In the genomic region with DNA sequence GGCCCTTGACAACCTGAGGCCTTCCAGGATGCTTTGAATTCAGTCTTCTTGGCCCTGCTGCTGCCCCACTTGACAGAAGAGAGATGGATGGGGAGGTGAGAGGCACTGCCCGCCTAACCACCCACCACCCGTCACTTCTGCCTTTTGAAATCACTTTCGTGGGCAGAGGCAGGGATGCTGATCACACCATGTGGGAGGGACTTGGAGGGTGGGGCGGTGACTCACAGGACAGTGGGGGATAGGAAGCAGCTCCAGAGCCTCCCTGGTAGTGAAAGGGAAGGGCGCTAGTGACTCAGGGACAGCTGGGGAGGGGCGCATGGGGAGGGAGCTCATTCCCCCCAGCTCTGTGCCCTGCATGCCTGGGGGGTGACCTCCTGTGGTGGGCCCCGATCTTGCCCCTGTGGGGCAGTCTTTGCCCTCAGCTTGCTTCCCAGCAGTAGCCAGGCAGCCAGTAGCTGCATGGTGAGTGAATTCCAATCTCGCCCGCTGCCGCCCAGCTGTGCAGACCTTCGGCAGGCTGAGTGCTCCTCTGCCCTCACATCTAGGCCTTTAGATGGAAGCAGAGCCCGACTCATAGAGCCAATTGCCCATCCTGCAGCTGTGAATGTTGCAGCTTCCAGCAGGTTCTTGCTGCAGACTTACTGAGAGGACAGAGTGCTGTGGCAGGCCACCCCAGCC, we compare ENCODE assay signal across 9 cellular contexts. TPM values are rescaled to one million over a fixed set of nuclear protein-coding genes. Genes with fewer than 3 reads are reported as not detected.
DNase-seq lines count a peak whose midpoint lies in the region; ATAC-seq and TF ChIP-seq lines count a peak whose summit lies in the region.
"Not testable (repeated sequence)": the region's sequence is repeated elsewhere in the genome, so short reads cannot be mapped to it uniquely, and the experiment has no call there.
"Had no signal": no experiment of that assay in that cellular context is flagged by ENCODE, and none has a peak within 500 bp of the region (broad histone marks: within the 10 kb centered on the region; RNA-seq: fewer than 3 reads in every experiment).

No MANE protein-coding gene starts in this region.

- H3K27me3 ChIP-seq in CD4-positive, alpha-beta T cell (ENCODE audit: control insufficient read depth, insufficient read depth, low read length); RWPE2 (ENCODE audit: insufficient read depth, poor library complexity, severe bottlenecking); heart left ventricle; naive thymus-derived CD4-positive, alpha-beta T cell (ENCODE audit: control insufficient read depth in 2 of 2, insufficient read depth in 2 of 2, low read length in 2 of 2): not testable (repeated sequence)

- not testable (repeated sequence) for H3K4me1 Mint-ChIP-seq in CD4-positive, alpha-beta T cell (ENCODE audit: low read depth); activated T-helper 17 cell treated with anti-CD3 and anti-CD28 coated beads, Interleukin-2, amount 50 U/mL, for 72 hours; naive thymus-derived CD4-positive, alpha-beta T cell

- not testable (repeated sequence) for H3K4me3 Mint-ChIP-seq in CD4-positive, alpha-beta T cell; activated T-helper 17 cell treated with anti-CD3 and anti-CD28 coated beads, Interleukin-2, amount 50 U/mL, for 72 hours; naive thymus-derived CD4-positive, alpha-beta T cell

- H3K4me1 ChIP-seq in RWPE2 (ENCODE audit: insufficient read depth, poor library complexity, severe bottlenecking); heart left ventricle; naive thymus-derived CD4-positive, alpha-beta T cell (ENCODE audit: control insufficient read depth in 2 of 2, insufficient read depth in 2 of 2, low read length in 2 of 2): not testable (repeated sequence)

- peak; percentile 55 for ATAC-seq in CD4-positive, alpha-beta T cell (ENCODE audit: poor library complexity)
- ATAC-seq in RWPE2 (ENCODE audit: low read depth) (peak; percentile 99), heart left ventricle (peak in 3 of 4 donors; percentile 56 to 77 (median 69))
- ATAC-seq in activated T-helper 17 cell treated with anti-CD3 and anti-CD28 coated beads, Interleukin-2, amount 50 U/mL, for 72 hours (replicated peaks) = peak; percentile 96
- peak; percentile 85 for ATAC-seq in naive thymus-derived CD4-positive, alpha-beta T cell

- not testable (repeated sequence) for H3K27me3 Mint-ChIP-seq in CD4-positive, alpha-beta T cell; activated T-helper 17 cell treated with anti-CD3 and anti-CD28 coated beads, Interleukin-2, amount 50 U/mL, for 72 hours; naive thymus-derived CD4-positive, alpha-beta T cell

- H3K9me3 ChIP-seq in CD4-positive, alpha-beta T cell (ENCODE audit: control insufficient read depth, low read length); RWPE2 (ENCODE audit: severe bottlenecking); heart left ventricle; naive thymus-derived CD4-positive, alpha-beta T cell (ENCODE audit: control insufficient read depth in 2 of 3, low read length in 3 of 3): not testable (repeated sequence)

- 62 to 83% (median 78%) methylated on average over 3 to 5 of the region's 12 CpGs for WGBS in heart left ventricle, 4 donors

- H3K36me3 ChIP-seq in RWPE2 (ENCODE audit: low read depth); heart left ventricle; naive thymus-derived CD4-positive, alpha-beta T cell (ENCODE audit: control insufficient read depth in 2 of 3, insufficient read depth in 3 of 3, low read length in 3 of 3): not testable (repeated sequence)

- POLR2A ChIA-PET in CD4-positive, alpha-beta T cell (lab: Charles Lee); naive thymus-derived CD4-positive, alpha-beta T cell (lab: Charles Lee): not testable (repeated sequence)

- H3K4me3 ChIP-seq in RWPE2 (ENCODE audit: severe bottlenecking); choroid plexus epithelial cell (ENCODE audit: low read depth, low read length); heart left ventricle; naive thymus-derived CD4-positive, alpha-beta T cell (ENCODE audit: low read length): not testable (repeated sequence)

- not testable (repeated sequence) for TF ChIP-seq CTCF in CD4-positive, alpha-beta T cell (IDR thresholded peaks at IDR 0.05); RWPE2 (IDR thresholded peaks at IDR 0.05; ENCODE audit: poor library complexity, severe bottlenecking); choroid plexus epithelial cell (conservative IDR thresholded peaks at IDR 0.05; ENCODE audit: low read depth, low read length); heart left ventricle (IDR thresholded peaks at IDR 0.05)

- not testable (repeated sequence) for DNase-seq in CD4-positive, alpha-beta T cell; RWPE2 (ENCODE audit: low spot score); heart left ventricle; naive thymus-derived CD4-positive, alpha-beta T cell
- DNase-seq in HT1080 (ENCODE audit: low read depth) (peak; percentile 57), choroid plexus epithelial cell (ENCODE audit: low read depth) (peak; percentile 67)
- DNase-seq in stimulated activated CD4-positive, alpha-beta T cell treated with anti-CD3 and anti-CD28 coated beads, Interleukin-15, amount 100 ng/mL, for 24 hours = peak; percentile 3

- not testable (repeated sequence) for H3K36me3 Mint-ChIP-seq in CD4-positive, alpha-beta T cell (ENCODE audit: low read depth); activated T-helper 17 cell treated with anti-CD3 and anti-CD28 coated beads, Interleukin-2, amount 50 U/mL, for 72 hours (ENCODE audit: low read depth); naive thymus-derived CD4-positive, alpha-beta T cell

- intact Hi-C loops in CD4-positive, alpha-beta T cell (cut with DNase I, micrococcal nuclease); heart left ventricle (cut with DNase I); naive thymus-derived CD4-positive, alpha-beta T cell (cut with micrococcal nuclease): not testable (repeated sequence)

- H3K27ac Mint-ChIP-seq in CD4-positive, alpha-beta T cell; activated T-helper 17 cell treated with anti-CD3 and anti-CD28 coated beads, Interleukin-2, amount 50 U/mL, for 72 hours; naive thymus-derived CD4-positive, alpha-beta T cell: not testable (repeated sequence)

- CTCF ChIA-PET in CD4-positive, alpha-beta T cell (lab: Charles Lee); naive thymus-derived CD4-positive, alpha-beta T cell (lab: Charles Lee): not testable (repeated sequence)

- TF ChIP-seq POLR2A in heart left ventricle (IDR thresholded peaks at IDR 0.05) = not testable (repeated sequence)

- not testable (repeated sequence) for H3K27ac ChIP-seq in CD4-positive, alpha-beta T cell (ENCODE audit: low read depth, low read length); RWPE2 (ENCODE audit: poor library complexity, severe bottlenecking); heart left ventricle; naive thymus-derived CD4-positive, alpha-beta T cell (ENCODE audit: low read depth, low read length)

- H3K9me3 Mint-ChIP-seq in CD4-positive, alpha-beta T cell; activated T-helper 17 cell treated with anti-CD3 and anti-CD28 coated beads, Interleukin-2, amount 50 U/mL, for 72 hours; naive thymus-derived CD4-positive, alpha-beta T cell: not testable (repeated sequence)

RNA-seq across cellular contexts. Expression of a gene that starts 26.6 kb away (rescaled TPM):
- 100 to 1,000 TPM; 112 to 121 TPM for total RNA-seq in CD4-positive, alpha-beta T cell
- total RNA-seq in HT1080 (2014; rRNA removed; shearing (Covaris generic)) = 262 and 548 TPM in 2 replicates
- polyA plus RNA-seq in HT1080 (2015; cell fraction: cytosol; rRNA removed) = 248 and 350 TPM in 2 replicates
- polyA plus RNA-seq in HT1080 (2015; cell fraction: nucleus; rRNA removed) = 126 and 163 TPM in 2 replicates
- 100 to 1,000 TPM; 218 to 235 TPM for total RNA-seq in activated T-helper 17 cell treated with anti-CD3 and anti-CD28 coated beads, Interleukin-2, amount 50 U/mL, for 72 hours
- total RNA-seq in heart left ventricle = 1,000 to 10,000 TPM in 7 of 9 donors, 100 to 1,000 TPM in 2; 745 to 2,539 (median 1,214) TPM
- 1,000 to 10,000 TPM; 1,226 to 4,214 TPM for polyA plus RNA-seq in heart left ventricle
- 100 to 1,000 TPM; 111 to 213 (median 122) TPM for total RNA-seq in naive thymus-derived CD4-positive, alpha-beta T cell
- polyA plus RNA-seq in naive thymus-derived CD4-positive, alpha-beta T cell = 100 to 1,000 TPM; 225 to 385 TPM

RNA-seq across cellular contexts. Expression of a gene that starts 29.6 kb away (rescaled TPM):
- 10 to 100 TPM; 48.5 to 60.0 TPM for total RNA-seq in CD4-positive, alpha-beta T cell
- total RNA-seq in HT1080 (2014; rRNA removed; shearing (Covaris generic)) = 2.5 and 5.3 TPM in 2 replicates
- polyA plus RNA-seq in HT1080 (2015; cell fraction: cytosol; rRNA removed) = 1.2 and 1.3 TPM in 2 replicates
- polyA plus RNA-seq in HT1080 (2015; cell fraction: nucleus; rRNA removed) = 16.8 and 20.2 TPM in 2 replicates
- 10 to 100 TPM; 48.6 to 53.0 TPM for total RNA-seq in activated T-helper 17 cell treated with anti-CD3 and anti-CD28 coated beads, Interleukin-2, amount 50 U/mL, for 72 hours
- 1 to 10 TPM; 1.4 to 8.0 (median 4.1) TPM for total RNA-seq in heart left ventricle
- 1 to 10 TPM; 1.2 to 5.4 TPM for polyA plus RNA-seq in heart left ventricle
- total RNA-seq in naive thymus-derived CD4-positive, alpha-beta T cell = 10 to 100 TPM; 51.2 to 81.3 (median 70.8) TPM
- 10 to 100 TPM; 17.1 to 21.9 TPM for polyA plus RNA-seq in naive thymus-derived CD4-positive, alpha-beta T cell

RNA-seq across cellular contexts. Expression of a gene that starts 44.6 kb away (rescaled TPM):
- total RNA-seq in CD4-positive, alpha-beta T cell = 10 to 100 TPM; 89.5 to 92.8 TPM
- 46.7 and 46.9 TPM in 2 replicates for total RNA-seq in HT1080 (2014; rRNA removed; shearing (Covaris generic))
- polyA plus RNA-seq in HT1080 (2015; cell fraction: cytosol; rRNA removed) = 60.7 and 61.7 TPM in 2 replicates
- 87.1 and 94.9 TPM in 2 replicates for polyA plus RNA-seq in HT1080 (2015; cell fraction: nucleus; rRNA removed)
- total RNA-seq in activated T-helper 17 cell treated with anti-CD3 and anti-CD28 coated beads, Interleukin-2, amount 50 U/mL, for 72 hours = 100 to 1,000 TPM in 1 of 2 donors, 10 to 100 TPM in 1; 68.7 to 148 TPM
- total RNA-seq in heart left ventricle = 10 to 100 TPM; 62.1 to 84.1 (median 74.9) TPM
- polyA plus RNA-seq in heart left ventricle = 10 to 100 TPM; 48.7 to 94.9 TPM
- total RNA-seq in naive thymus-derived CD4-positive, alpha-beta T cell = 10 to 100 TPM; 75.9 to 95.5 (median 89.5) TPM
- polyA plus RNA-seq in naive thymus-derived CD4-positive, alpha-beta T cell = 10 to 100 TPM; 13.2 to 14.7 TPM

RNA-seq across cellular contexts. Expression of a gene that starts 50.2 kb away (rescaled TPM):
- 10 to 100 TPM; 12.4 to 13.4 TPM for total RNA-seq in CD4-positive, alpha-beta T cell
- 1.0 and 1.7 TPM in 2 replicates for total RNA-seq in HT1080 (2014; rRNA removed; shearing (Covaris generic))
- 0.42 and 0.87 TPM in 2 replicates for polyA plus RNA-seq in HT1080 (2015; cell fraction: cytosol; rRNA removed)
- 2.8 and 6.3 TPM in 2 replicates for polyA plus RNA-seq in HT1080 (2015; cell fraction: nucleus; rRNA removed)
- 10 to 100 TPM; 12.0 to 51.2 TPM for total RNA-seq in activated T-helper 17 cell treated with anti-CD3 and anti-CD28 coated beads, Interleukin-2, amount 50 U/mL, for 72 hours
- total RNA-seq in heart left ventricle = 1 to 10 TPM; 1.7 to 3.9 (median 2.4) TPM
- 10 to 100 TPM in 1 of 2 donors, under 1 TPM in 1; 0.89 to 11.0 TPM for polyA plus RNA-seq in heart left ventricle
- total RNA-seq in naive thymus-derived CD4-positive, alpha-beta T cell = 10 to 100 TPM; 10.7 to 23.4 (median 21.0) TPM
- polyA plus RNA-seq in naive thymus-derived CD4-positive, alpha-beta T cell = 1 to 10 TPM in 1 of 2 donors, under 1 TPM in 1; 0.66 to 1.1 TPM
- polyA plus RNA-seq: CD8-positive, alpha-beta memory T cell had no signal
